Comparison of ENCODE assay signal across 9 cellular contexts in genomic region chr20:24406251-24406650, GRCh38.
"Had no signal": no experiment of that assay in that cellular context is flagged by ENCODE, and none has a peak within 500 bp of the region (broad histone marks: within the 10 kb centered on the region; RNA-seq: fewer than 3 reads in every experiment).

No MANE protein-coding gene starts in this region.

- H3K27ac Mint-ChIP-seq: endodermal cell had no signal

- H3K4me3 ChIP-seq: pancreas, testis had no signal

- H3K9me3 Mint-ChIP-seq: endodermal cell had no signal

- H3K27me3 ChIP-seq: pancreas, testis had no signal

- H3K4me3 Mint-ChIP-seq: endodermal cell had no signal

- H3K4me1 Mint-ChIP-seq: endodermal cell had no signal

- H3K4me1 ChIP-seq: pancreas, testis had no signal

- H3K27ac ChIP-seq: pancreas, testis had no signal

- ATAC-seq: pancreas had no signal

- DNase-seq: activated CD4-positive, CD25-positive, alpha-beta regulatory T cell; activated CD8-positive, alpha-beta memory T cell treated with anti-CD3 and anti-CD28 coated beads for 24 hours; activated gamma-delta T cell treated with Interleukin-2 at 50 U/mL for 16 hours; dermis blood vessel endothelial cell; endodermal cell; pancreas; stimulated activated CD4-positive, alpha-beta T cell treated with anti-CD3 and anti-CD28 coated beads, Interleukin-12 subunit alpha, Interleukin-12 subunit beta, amount 100 ng/mL, for 4 hours; stimulated activated naive CD4-positive, alpha-beta T cell treated with Interleukin-2 at 50 U/mL for 16 hours; testis had no signal

- H3K36me3 ChIP-seq: pancreas had no signal
